In the genomic region with DNA sequence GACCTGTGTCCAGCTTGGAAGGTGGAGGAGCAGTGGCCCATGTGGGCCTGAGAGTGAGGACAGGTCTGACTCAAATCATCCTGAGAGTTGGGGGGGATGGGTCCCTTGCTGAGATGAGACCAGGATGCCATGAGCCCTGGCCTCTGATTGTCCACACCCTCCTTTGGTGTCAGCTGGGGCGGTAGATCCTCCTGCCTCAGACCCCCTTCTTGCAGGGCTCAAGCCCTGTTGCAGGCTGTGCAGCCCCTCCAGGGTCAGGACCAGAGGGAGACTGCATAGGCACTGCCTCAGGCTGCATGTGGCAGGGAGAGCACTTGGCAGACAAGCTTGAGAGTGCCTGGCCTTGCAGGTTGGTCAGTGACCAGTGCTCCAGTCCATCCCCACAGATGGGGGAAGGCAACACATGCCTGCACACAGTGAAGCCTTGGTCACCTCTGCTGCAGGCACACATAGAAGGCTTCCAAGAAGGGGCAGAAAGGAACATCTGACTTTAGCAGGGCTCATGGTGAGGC, we compare ENCODE assay signal across 13 cellular contexts.
"Had no signal": no experiment of that assay in that cellular context is flagged by ENCODE, and none has a peak within 500 bp of the region (broad histone marks: within the 10 kb centered on the region; RNA-seq: fewer than 3 reads in every experiment).

No MANE protein-coding gene starts in this region.

- H3K36me3 ChIP-seq: colonic mucosa, esophagus squamous epithelium, gastroesophageal sphincter had no signal

- H3K27ac ChIP-seq: colonic mucosa, esophagus squamous epithelium, gastroesophageal sphincter had no signal

- FAIRE-seq: small intestine had no signal

- H3K27me3 ChIP-seq: colonic mucosa had no signal

- ATAC-seq: gastroesophageal sphincter, left colon had no signal

- H3K9me3 ChIP-seq: colonic mucosa had no signal

- H3K4me1 ChIP-seq: colonic mucosa, esophagus squamous epithelium, gastroesophageal sphincter had no signal

- H3K4me3 ChIP-seq: colonic mucosa, esophagus squamous epithelium, gastroesophageal sphincter had no signal

- DNase-seq: cerebellar nuclear complex; colonic mucosa; dermis blood vessel endothelial cell; esophagus squamous epithelium; foreskin fibroblast; glutamatergic neuron; left colon; mammary epithelial cell; small intestine; stimulated activated CD4-positive, alpha-beta T cell treated with anti-CD3 and anti-CD28 coated beads, Interleukin-2, amount 100 ng/mL, for 48 hours; stimulated activated naive CD4-positive, alpha-beta T cell treated with Interleukin-2 at 50 U/mL for 16 hours; trophoblast cell had no signal
